Comparison of ENCODE assay signal across 8 cellular contexts in the genomic region with DNA sequence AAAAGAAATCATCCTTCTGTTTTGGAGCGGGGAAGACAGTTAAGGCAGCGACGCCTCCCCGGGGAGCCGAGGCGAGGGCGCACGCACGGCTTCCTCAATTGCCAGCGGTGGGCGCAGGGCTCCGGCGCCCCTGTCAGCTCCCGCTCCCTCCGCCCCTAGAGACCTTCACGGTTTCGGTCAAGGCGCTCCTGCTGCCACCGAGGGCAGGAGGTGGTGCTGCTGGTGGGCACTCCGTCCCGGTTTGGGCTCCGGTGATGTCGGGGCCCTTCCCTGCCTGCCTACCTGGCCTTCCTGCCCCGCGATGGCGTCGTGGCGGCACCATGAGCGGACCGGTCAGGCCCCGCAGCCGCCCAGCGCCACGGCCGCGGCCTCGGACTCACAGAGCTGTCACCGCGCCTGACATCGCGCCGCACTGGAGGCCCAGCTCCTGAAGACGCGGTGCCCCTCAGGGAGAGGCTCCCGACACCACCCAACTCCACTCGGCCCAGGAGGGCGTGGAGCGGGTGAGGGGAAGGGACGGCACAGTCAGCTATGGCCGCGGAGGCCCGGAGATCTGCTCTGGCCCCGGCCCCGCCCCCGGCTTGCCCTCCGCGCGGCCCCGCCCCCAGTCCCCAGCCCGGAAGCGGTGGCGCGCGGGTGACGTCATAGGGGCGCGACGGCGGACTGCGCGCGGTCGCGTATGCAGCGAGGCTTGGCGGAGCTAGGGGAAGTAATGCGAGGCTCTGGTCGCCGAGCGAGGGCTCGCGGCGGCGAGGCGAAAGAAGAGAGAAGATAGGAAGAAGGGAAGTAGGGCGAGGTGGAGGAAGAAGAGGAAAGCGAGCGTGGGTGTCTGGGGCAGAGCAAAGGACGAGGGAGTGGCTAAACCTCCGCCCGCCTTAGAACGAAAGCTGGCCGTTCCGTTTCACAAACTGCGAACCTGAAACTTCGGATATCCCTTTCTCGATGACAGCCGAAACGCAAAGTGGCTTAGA. TPM values are rescaled to one million over a fixed set of nuclear protein-coding genes. Genes with fewer than 3 reads are reported as not detected.
A peak's percentile ranks its signal among the peaks of the same experiment; 100 is the strongest.
DNase-seq lines count a peak whose midpoint lies in the region; ATAC-seq and TF ChIP-seq lines count a peak whose summit lies in the region.

A gene with protein sequence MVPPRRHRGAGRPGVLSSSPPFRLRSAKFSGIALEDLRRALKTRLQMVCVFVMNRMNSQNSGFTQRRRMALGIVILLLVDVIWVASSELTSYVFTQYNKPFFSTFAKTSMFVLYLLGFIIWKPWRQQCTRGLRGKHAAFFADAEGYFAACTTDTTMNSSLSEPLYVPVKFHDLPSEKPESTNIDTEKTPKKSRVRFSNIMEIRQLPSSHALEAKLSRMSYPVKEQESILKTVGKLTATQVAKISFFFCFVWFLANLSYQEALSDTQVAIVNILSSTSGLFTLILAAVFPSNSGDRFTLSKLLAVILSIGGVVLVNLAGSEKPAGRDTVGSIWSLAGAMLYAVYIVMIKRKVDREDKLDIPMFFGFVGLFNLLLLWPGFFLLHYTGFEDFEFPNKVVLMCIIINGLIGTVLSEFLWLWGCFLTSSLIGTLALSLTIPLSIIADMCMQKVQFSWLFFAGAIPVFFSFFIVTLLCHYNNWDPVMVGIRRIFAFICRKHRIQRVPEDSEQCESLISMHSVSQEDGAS (minus strand): TSS at position 555 of the 971 bp plus-strand sequence. CDS start 233 bp downstream, at position 322.

- DNase-seq in DMS114 treated with DMSO at 0.1 percent for 48 hours (lab: John Stamatoyannopoulos, UW; ENCODE audit: unreplicated experiment) (peak; percentile 60), OCI-M1 (lab: John Stamatoyannopoulos, UW) (peak; percentile 95), activated T-cell treated with anti-CD3 and anti-CD28 coated beads for 24 hours (ENCODE audit: low read depth) (peak; percentile 91), epidermal melanocyte (ENCODE audit: insufficient read length, low spot score) (peak; percentile 50), mucosa of descending colon (peak; percentile 95 to 97 (median 96))
- DNase-seq in stimulated activated CD8-positive, alpha-beta memory T cell treated with anti-CD3 and anti-CD28 coated beads, Interleukin-4, amount 100 ng/mL, for 1 hour (ENCODE audit: low read depth in 2 of 2, low spot score in 1 of 2), result peak; percentile 88 to 90

- TF ChIP-seq CTCF in mucosa of descending colon (IDR thresholded peaks at IDR 0.05), result no peak

- intact Hi-C loops in mucosa of descending colon (cut with DNase I, micrococcal nuclease), result loop anchor here in 1 of 2 donors (5.0 kb wide), 1 partner anchor 131 kb away; no protein-coding TSS in a partner anchor

- peaks cover 30% of the 10 kb centered on the region for H3K4me1 ChIP-seq in mucosa of descending colon (ENCODE audit: low read depth)

- peak within 1 kb of the TSS; percentile 89 to 98 (median 96) for H3K27ac Mint-ChIP-seq in IgD-negative memory B cell

- H3K36me3 ChIP-seq in mucosa of descending colon (ENCODE audit: low read depth), result no peaks in the 10 kb centered on the region

- H3K4me1 Mint-ChIP-seq in IgD-negative memory B cell, result peaks cover 24 to 26% (median 26%) of the 10 kb centered on the region in 3 donors

- H3K9me3 Mint-ChIP-seq in IgD-negative memory B cell, result no peaks in the 10 kb centered on the region

- peaks cover 2% of the 10 kb centered on the region for H3K36me3 Mint-ChIP-seq in IgD-negative memory B cell

- peak; percentile 83 for ATAC-seq in GM21576 (IDR thresholded peaks at IDR 0.05; ENCODE audit: unreplicated experiment)
- ATAC-seq in mucosa of descending colon, result peak; percentile 96

- no peaks in the 10 kb centered on the region for H3K9me3 ChIP-seq in mucosa of descending colon

- no peaks in the 10 kb centered on the region for H3K27me3 Mint-ChIP-seq in IgD-negative memory B cell

- peak within 1 kb of the TSS; percentile 86 to 96 (median 91) for H3K4me3 Mint-ChIP-seq in IgD-negative memory B cell

- peak within 1 kb of the TSS; percentile 96 for H3K4me3 ChIP-seq in mucosa of descending colon

RNA-seq across cellular contexts. Expression of the gene that starts here (rescaled TPM):
- 7.1 TPM for polyA plus RNA-seq in IgD-negative memory B cell
- total RNA-seq in mucosa of descending colon, result 100 to 1,000 TPM in 2 of 3 donors, 10 to 100 TPM in 1; 78.8 to 132 (median 125) TPM

Comparison
In these comparisons a context has a peak if more than half of its experiments do, and no peak if none do; other contexts are left out.
1. Peak in every context shown above with its lines: DNase-seq, ATAC-seq and H3K4me3 ChIP-seq.